In the genomic region with DNA sequence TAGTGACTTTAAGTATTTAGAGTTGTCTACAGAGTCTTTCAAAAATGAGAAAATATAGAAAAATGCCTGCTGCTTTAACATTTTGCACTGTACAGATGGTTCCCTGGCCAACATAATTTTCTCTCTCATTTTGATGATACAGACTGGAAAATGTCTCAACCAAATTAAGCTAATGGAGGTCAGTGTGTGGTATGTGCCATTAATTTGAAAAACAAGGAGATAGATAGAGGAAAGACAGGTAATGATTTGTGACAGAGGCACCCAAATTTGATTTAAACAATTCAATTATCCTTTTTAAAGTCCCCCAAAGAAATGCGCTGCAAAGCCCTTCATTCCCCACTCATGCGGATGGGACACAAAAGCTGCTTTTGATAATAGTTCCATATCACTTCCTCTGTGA, we compare ENCODE assay signal across 17 cellular contexts.
"Had no signal": no experiment of that assay in that cellular context is flagged by ENCODE, and none has a peak within 500 bp of the region (broad histone marks: within the 10 kb centered on the region; RNA-seq: fewer than 3 reads in every experiment).

No MANE protein-coding gene starts in this region.

- ATAC-seq: K562, T-helper 17 cell had no signal

- DNase-seq: Kasumi-1, MM.1S, NCI-H1092 treated with DMSO at 0.1 percent for 48 hours, NCI-H187, NCI-H2029, NCI-H2081 treated with DMSO at 0.1 percent for 48 hours, NCI-H2171 treated with DMSO at 0.1 percent for 48 hours, NCI-H345, NCI-H446 treated with DMSO at 0.1 percent for 48 hours, NCI-H526, NCI-H774, SHP77 treated with DMSO at 0.1 percent for 48 hours, SJCRH30, T-helper 1 cell, T-helper 17 cell had no signal

- FAIRE-seq: K562, RCC 7860 had no signal
